24 cellular contexts compared by ENCODE assay signal in the genomic region with DNA sequence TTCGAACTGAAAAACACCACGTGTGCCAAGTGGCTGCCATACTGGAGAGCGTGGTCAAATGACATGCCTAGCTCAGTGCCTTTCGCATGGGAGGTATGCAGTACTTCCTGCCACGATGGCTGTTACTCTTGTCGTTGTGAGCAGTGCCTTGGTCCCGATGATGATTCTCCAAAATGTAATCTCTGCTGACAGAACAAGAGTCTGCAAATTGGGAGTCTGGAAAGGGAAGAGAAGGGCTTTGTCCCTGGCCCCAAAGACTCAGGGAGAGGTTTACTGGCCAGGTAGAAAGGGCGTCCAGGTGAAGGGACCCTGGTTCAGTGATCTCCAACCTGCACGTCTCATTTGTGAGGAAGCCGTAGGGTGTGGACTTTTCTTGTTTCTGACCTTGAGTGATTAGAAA.
A peak's percentile ranks its signal among the peaks of the same experiment; 100 is the strongest.
DNase-seq lines count a peak whose midpoint lies in the region; ATAC-seq, FAIRE-seq and TF ChIP-seq lines count a peak whose summit lies in the region.
"Had no signal": no experiment of that assay in that cellular context is flagged by ENCODE, and none has a peak within 500 bp of the region (broad histone marks: within the 10 kb centered on the region; RNA-seq: fewer than 3 reads in every experiment).

No MANE protein-coding gene starts in this region.

- H3K9me3 Mint-ChIP-seq in activated CD4-positive, alpha-beta T cell treated with anti-CD3 and anti-CD28 coated beads, Interleukin-2, amount 10 ng/mL, durations not matched to agents 7 days and 5 days = no peaks in the 10 kb centered on the region
- H3K9me3 Mint-ChIP-seq: CD8-positive, alpha-beta memory T cell had no signal

- H3K9me1 ChIP-seq in K562 (ENCODE audit: control insufficient read depth, insufficient read depth, low read length) = no peaks in the 10 kb centered on the region

- peaks cover 3% of the 10 kb centered on the region for H3K36me3 Mint-ChIP-seq in activated CD4-positive, alpha-beta T cell treated with anti-CD3 and anti-CD28 coated beads, Interleukin-2, amount 10 ng/mL, durations not matched to agents 7 days and 5 days (ENCODE audit: low read depth)

- CTCF ChIA-PET in K562 (lab: Yijun Ruan, JAX; ENCODE audit: low intra/inter-chr PET ratio) (no interaction called here), HEK293T (lab: Yijun Ruan, JAX) (interaction anchor here (0.5 kb wide), 1 partner anchor 669 kb away, joined by 4 read pairs; no protein-coding TSS in a partner anchor)
- CTCF ChIA-PET in activated CD4-positive, alpha-beta T cell treated with anti-CD3 and anti-CD28 coated beads, Interleukin-2, amount 10 ng/mL, durations not matched to agents 7 days and 5 days (lab: Charles Lee) = no interaction called here

- no peaks in the 10 kb centered on the region for H3K4me1 Mint-ChIP-seq in activated CD4-positive, alpha-beta T cell treated with anti-CD3 and anti-CD28 coated beads, Interleukin-2, amount 10 ng/mL, durations not matched to agents 7 days and 5 days
- H3K4me1 Mint-ChIP-seq: CD14-positive monocyte; CD8-positive, alpha-beta memory T cell had no signal

- intact Hi-C loops in K562 (cut with micrococcal nuclease) (no loop called here), esophagus muscularis mucosa (cut with DNase I) (loop anchor here (10.0 kb wide), 1 partner anchor 311 kb away; no protein-coding TSS in a partner anchor)

- no peak overlapping the region for H3K4me3 ChIP-seq in K562
- no peak overlapping the region for H3K4me3 ChIP-seq in esophagus muscularis mucosa
- H3K4me3 ChIP-seq: BLaER1 had no signal

- BruUV-seq in K562 (replicated peaks; lab: Mats Ljungman, UMichigan) = no TSS peak

- TF ChIP-seq CTCF in K562 (IDR thresholded peaks at IDR 0.05 in 2 of 3, conservative IDR thresholded peaks at IDR 0.05 in 1 of 3; ENCODE audit: insufficient read depth in 2 of 3, low read depth in 1 of 3, low read length in 3 of 3) (no peak), esophagus muscularis mucosa (IDR thresholded peaks at IDR 0.05) (no peak), GM10266 (IDR thresholded peaks at IDR 0.05; ENCODE audit: control insufficient read depth, insufficient read depth, low read depth, missing control alignments) (no peak)

- in situ Hi-C loops in K562 (cut with MboI) = no loop called here

- TF ChIP-seq EP300 in K562 (IDR thresholded peaks at IDR 0.05; ENCODE audit: low read length) = no peak
- no peak for TF ChIP-seq EP300 in esophagus muscularis mucosa (IDR thresholded peaks at IDR 0.05)

- FAIRE-seq in K562 (lab: Jason Lieb, UNC) = no peak
- FAIRE-seq: A204.1, GM12891 had no signal

- H3K27me3 ChIP-seq in K562 (ENCODE audit: control insufficient read depth in 2 of 2, insufficient read depth in 2 of 2, low read length in 2 of 2) = no peaks in the 10 kb centered on the region
- no peaks in the 10 kb centered on the region for H3K27me3 ChIP-seq in esophagus muscularis mucosa
- H3K27me3 ChIP-seq: BE2C, BLaER1 had no signal

- no peaks in the 10 kb centered on the region for H3K27me3 Mint-ChIP-seq in activated CD4-positive, alpha-beta T cell treated with anti-CD3 and anti-CD28 coated beads, Interleukin-2, amount 10 ng/mL, durations not matched to agents 7 days and 5 days
- H3K27me3 Mint-ChIP-seq: CD4-positive, alpha-beta memory T cell; CD4-positive, CD25-positive, alpha-beta regulatory T cell; CD8-positive, alpha-beta memory T cell had no signal

- H3K36me3 ChIP-seq in K562 (ENCODE audit: control insufficient read depth, insufficient read depth, low read length) (no peaks in the 10 kb centered on the region), esophagus muscularis mucosa (peaks cover 0 to 6% (median 0%) of the 10 kb centered on the region in 4 donors)
- H3K36me3 ChIP-seq: BE2C had no signal

- H3K4me3 Mint-ChIP-seq in activated CD4-positive, alpha-beta T cell treated with anti-CD3 and anti-CD28 coated beads, Interleukin-2, amount 10 ng/mL, durations not matched to agents 7 days and 5 days = no peak overlapping the region
- H3K4me3 Mint-ChIP-seq: CD14-positive monocyte; CD4-positive, alpha-beta memory T cell; CD4-positive, CD25-positive, alpha-beta regulatory T cell; CD8-positive, alpha-beta memory T cell had no signal

- WGBS in K562 (ENCODE audit: insufficient coverage, low coverage, missing lambda C conversion rate) = 14% methylated on average over 10 of the region's 10 CpGs
- WGBS in esophagus muscularis mucosa = 89% methylated on average over 10 of the region's 10 CpGs

- H2AFZ ChIP-seq in K562 (ENCODE audit: low read depth, low read length) = no peak overlapping the region

- H3K9me3 ChIP-seq in K562 (replicated peaks; ENCODE audit: control insufficient read depth, insufficient read depth, low read depth, low read length) = no peaks in the 10 kb centered on the region
- H3K9me3 ChIP-seq in esophagus muscularis mucosa = no peaks in the 10 kb centered on the region
- H3K9me3 ChIP-seq: BLaER1 had no signal

- no peak for TF ChIP-seq RAD21 in K562 (CRISPR knock-in tag; conservative IDR thresholded peaks at IDR 0.05 in 1 of 2, IDR thresholded peaks at IDR 0.05 in 1 of 2)

- no peak overlapping the region for H3K27ac Mint-ChIP-seq in activated CD4-positive, alpha-beta T cell treated with anti-CD3 and anti-CD28 coated beads, Interleukin-2, amount 10 ng/mL, durations not matched to agents 7 days and 5 days
- H3K27ac Mint-ChIP-seq: CD4-positive, alpha-beta memory T cell; CD4-positive, CD25-positive, alpha-beta regulatory T cell; CD8-positive, alpha-beta memory T cell had no signal

- H3K9ac ChIP-seq in K562 (ENCODE audit: insufficient read depth in 1 of 2, low read depth in 2 of 2, low read length in 2 of 2) = no peak overlapping the region
- H3K9ac ChIP-seq: BLaER1 had no signal

- no peaks in the 10 kb centered on the region for H4K20me1 ChIP-seq in K562 (replicated peaks; ENCODE audit: control insufficient read depth, insufficient read depth, low read length)
- H4K20me1 ChIP-seq: BLaER1 had no signal

- H3K4me2 ChIP-seq in K562 (ENCODE audit: insufficient read depth, low read length) = no peak overlapping the region
- H3K4me2 ChIP-seq: BLaER1 had no signal

- POLR2A ChIA-PET in K562 (lab: Yijun Ruan, JAX) = interaction anchor here (1.6 kb wide), 1 partner anchor 10 kb away, joined by 4 read pairs; no protein-coding TSS in a partner anchor
- POLR2A ChIA-PET in HEK293T (lab: Yijun Ruan, JAX) = interaction anchor here (1.1 kb wide), 1 partner anchor 10 kb away, joined by 3 read pairs; no protein-coding TSS in a partner anchor
- POLR2A ChIA-PET in activated CD4-positive, alpha-beta T cell treated with anti-CD3 and anti-CD28 coated beads, Interleukin-2, amount 10 ng/mL, durations not matched to agents 7 days and 5 days (lab: Charles Lee) = no interaction called here

- H3K4me1 ChIP-seq in K562 (replicated peaks in 1 of 2; ENCODE audit: control insufficient read depth in 2 of 2, insufficient read depth in 2 of 2, low read length in 2 of 2) (peaks cover 0 to 3% of the 10 kb centered on the region in 2 experiments; a peak in 1 of 5 replicates), esophagus muscularis mucosa (no peaks in the 10 kb centered on the region)
- H3K4me1 ChIP-seq: BE2C, BLaER1 had no signal

- TF ChIP-seq POLR2A in K562 (conservative IDR thresholded peaks at IDR 0.05) (no peak), esophagus muscularis mucosa (IDR thresholded peaks at IDR 0.05; ENCODE audit: low read depth) (no peak)

- H3K79me2 ChIP-seq in K562 (ENCODE audit: control insufficient read depth, insufficient read depth, low read length) = no peaks in the 10 kb centered on the region

- peak; percentile 23; the same call in 1 of the 3 replicates for ATAC-seq in K562

- DNase-seq in K562 (ENCODE audit: extremely low read depth in 1 of 4, low spot score in 3 of 4) (peak in 1 of 4 experiments; percentile 33), esophagus muscularis mucosa (ENCODE audit: extremely low spot score) (peak; percentile 55), HEK293T (ENCODE audit: extremely low spot score) (no peak), GM10266 (ENCODE audit: extremely low spot score) (no peak)
- DNase-seq in activated CD4-positive, alpha-beta T cell treated with anti-CD3 and anti-CD28 coated beads, Interleukin-2, amount 10 ng/mL, durations not matched to agents 7 days and 5 days = no peak
- DNase-seq: 8988T; ACHN; BE2C; C1 segment of cervical spinal cord; CD4-positive, alpha-beta memory T cell; CD4-positive, CD25-positive, alpha-beta regulatory T cell; CD8-positive, alpha-beta memory T cell; COR-L47; DMS 273 treated with DMSO at 0.1 percent for 48 hours; DMS153; DMS53; DMS79; DND-41; EL; GDM1 had no signal

- H3K27ac ChIP-seq in K562 (ENCODE audit: extremely low read depth, low read depth, low read length) (no peak overlapping the region), esophagus muscularis mucosa (replicated peaks in 1 of 4) (no peak overlapping the region)
- H3K27ac ChIP-seq: BLaER1 had no signal

TF ChIP-seq in HEK293T, 16 proteins besides CTCF, POLR2A, EP300 and RAD21:
- TF ChIP-seq L3MBTL2 (conservative IDR thresholded peaks at IDR 0.05) (no peak), LEF1 (IDR thresholded peaks at IDR 0.05; ENCODE audit: borderline replicate concordance) (no peak), BHLHE40 (IDR thresholded peaks at IDR 0.05; ENCODE audit: borderline replicate concordance) (no peak), CTBP1 (IDR thresholded peaks at IDR 0.05; ENCODE audit: borderline replicate concordance) (no peak), ZNF384 (IDR thresholded peaks at IDR 0.05) (no peak), ELF4 (IDR thresholded peaks at IDR 0.05) (no peak), SP1 (IDR thresholded peaks at IDR 0.05) (no peak), FOXA1 (IDR thresholded peaks at IDR 0.05) (no peak), NFRKB (IDR thresholded peaks at IDR 0.05) (no peak), FOXM1 (IDR thresholded peaks at IDR 0.05; ENCODE audit: borderline replicate concordance) (no peak), SUZ12 (IDR thresholded peaks at IDR 0.05) (no peak), ARNT (IDR thresholded peaks at IDR 0.05) (no peak), FOXK2 (IDR thresholded peaks at IDR 0.05) (no peak), HDGF (IDR thresholded peaks at IDR 0.05; ENCODE audit: borderline replicate concordance) (no peak), TARDBP (IDR thresholded peaks at IDR 0.05) (no peak)
- TF ChIP-seq, protein P1, sequence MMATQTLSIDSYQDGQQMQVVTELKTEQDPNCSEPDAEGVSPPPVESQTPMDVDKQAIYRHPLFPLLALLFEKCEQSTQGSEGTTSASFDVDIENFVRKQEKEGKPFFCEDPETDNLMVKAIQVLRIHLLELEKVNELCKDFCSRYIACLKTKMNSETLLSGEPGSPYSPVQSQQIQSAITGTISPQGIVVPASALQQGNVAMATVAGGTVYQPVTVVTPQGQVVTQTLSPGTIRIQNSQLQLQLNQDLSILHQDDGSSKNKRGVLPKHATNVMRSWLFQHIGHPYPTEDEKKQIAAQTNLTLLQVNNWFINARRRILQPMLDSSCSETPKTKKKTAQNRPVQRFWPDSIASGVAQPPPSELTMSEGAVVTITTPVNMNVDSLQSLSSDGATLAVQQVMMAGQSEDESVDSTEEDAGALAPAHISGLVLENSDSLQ (IDR thresholded peaks at IDR 0.05) = no peak
